In genomic region chr7:144873316-144873845, GRCh38 we compare ENCODE assay signal across 30 cellular contexts.
"Had no signal": no experiment of that assay in that cellular context is flagged by ENCODE, and none has a peak within 500 bp of the region (broad histone marks: within the 10 kb centered on the region; RNA-seq: fewer than 3 reads in every experiment).

No MANE protein-coding gene starts in this region.

- H2AFZ ChIP-seq: hepatocyte had no signal

- H3K4me3 Mint-ChIP-seq: memory B cell; mesothelial cell of epicardium; naive B cell; natural killer cell treated with Interleukin-12 subunit alpha and Interleukin-12 subunit beta and Interleukin-15 and Interleukin-18, amount 100 ng/mL, for 72 hours; neural crest cell; stimulated activated effector memory CD8-positive, alpha-beta T cell treated with anti-CD3 and anti-CD28 coated beads, Interleukin-12 subunit alpha, Interleukin-12 subunit beta, amount 100 ng/mL, for 72 hours; type B pancreatic cell had no signal

- FAIRE-seq: colon, endothelial cell of umbilical vein, kidney, pancreas, urothelium cell line had no signal

- H3K79me2 ChIP-seq: hepatocyte had no signal

- H3K36me3 ChIP-seq: esophagus muscularis mucosa, gastroesophageal sphincter, heart left ventricle, neutrophil, pancreas, sigmoid colon, stomach, tibial artery had no signal

- H3K27me3 Mint-ChIP-seq: type B pancreatic cell had no signal

- H3K9me3 Mint-ChIP-seq: memory B cell; mesothelial cell of epicardium; naive B cell; natural killer cell treated with Interleukin-12 subunit alpha and Interleukin-12 subunit beta and Interleukin-15 and Interleukin-18, amount 100 ng/mL, for 72 hours; neural crest cell; stimulated activated effector memory CD8-positive, alpha-beta T cell treated with anti-CD3 and anti-CD28 coated beads, Interleukin-12 subunit alpha, Interleukin-12 subunit beta, amount 100 ng/mL, for 72 hours; type B pancreatic cell had no signal

- H3K4me1 Mint-ChIP-seq: memory B cell; mesothelial cell of epicardium; naive B cell; neural crest cell; stimulated activated effector memory CD8-positive, alpha-beta T cell treated with anti-CD3 and anti-CD28 coated beads, Interleukin-12 subunit alpha, Interleukin-12 subunit beta, amount 100 ng/mL, for 72 hours had no signal

- ATAC-seq: foreskin keratinocyte; gastroesophageal sphincter; heart left ventricle; left lobe of liver; mucosa of descending colon; natural killer cell treated with Interleukin-12 subunit alpha and Interleukin-12 subunit beta and Interleukin-15 and Interleukin-18, amount 100 ng/mL, for 72 hours; pancreas; stimulated activated effector memory CD8-positive, alpha-beta T cell treated with anti-CD3 and anti-CD28 coated beads, Interleukin-12 subunit alpha, Interleukin-12 subunit beta, amount 100 ng/mL, for 72 hours had no signal

- H3K27ac ChIP-seq: esophagus muscularis mucosa, foreskin keratinocyte, gastroesophageal sphincter, heart left ventricle, hepatocyte, neutrophil, pancreas, sigmoid colon, stomach, testis, tibial artery had no signal

- H3K27me3 ChIP-seq: esophagus muscularis mucosa, foreskin keratinocyte, hepatocyte, neutrophil, sigmoid colon, testis had no signal

- H3K27ac Mint-ChIP-seq: memory B cell; mesothelial cell of epicardium; natural killer cell treated with Interleukin-12 subunit alpha and Interleukin-12 subunit beta and Interleukin-15 and Interleukin-18, amount 100 ng/mL, for 72 hours; progenitor cell of endocrine pancreas; stimulated activated effector memory CD8-positive, alpha-beta T cell treated with anti-CD3 and anti-CD28 coated beads, Interleukin-12 subunit alpha, Interleukin-12 subunit beta, amount 100 ng/mL, for 72 hours; type B pancreatic cell had no signal

- H3K4me1 ChIP-seq: esophagus muscularis mucosa, foreskin keratinocyte, gastroesophageal sphincter, heart left ventricle, pancreas, sigmoid colon, stomach, testis, tibial artery had no signal

- H3K36me3 Mint-ChIP-seq: memory B cell; mesothelial cell of epicardium; naive B cell; natural killer cell treated with Interleukin-12 subunit alpha and Interleukin-12 subunit beta and Interleukin-15 and Interleukin-18, amount 100 ng/mL, for 72 hours; stimulated activated effector memory CD8-positive, alpha-beta T cell treated with anti-CD3 and anti-CD28 coated beads, Interleukin-12 subunit alpha, Interleukin-12 subunit beta, amount 100 ng/mL, for 72 hours; type B pancreatic cell had no signal

- H3K9me3 ChIP-seq: esophagus muscularis mucosa, gastroesophageal sphincter, heart left ventricle, mucosa of descending colon, neutrophil, pancreas, sigmoid colon, stomach, testis, tibial artery had no signal

- H3K4me2 ChIP-seq: hepatocyte had no signal

- DNase-seq: effector CD8-positive, alpha-beta T cell; foreskin keratinocyte; heart left ventricle; kidney; mucosa of descending colon; naive B cell; pancreas; sigmoid colon; stimulated activated CD4-positive, alpha-beta T cell treated with anti-CD3 and anti-CD28 coated beads, Interleukin-2, amount 100 ng/mL, for 24 hours; stimulated activated CD4-positive, alpha-beta T cell treated with anti-CD3 and anti-CD28 coated beads, Interleukin-4, amount 100 ng/mL, for 24 hours; stimulated activated naive CD4-positive, alpha-beta T cell treated with Interleukin-2 at 50 U/mL for 16 hours; stomach; testis; tibial artery had no signal

- H3K4me3 ChIP-seq: esophagus muscularis mucosa, gastroesophageal sphincter, heart left ventricle, hepatocyte, lung, mucosa of descending colon, pancreas, sigmoid colon, stomach, testis, tibial artery had no signal
